In genomic region chr11:11901917-11902316, GRCh38 we compare ENCODE assay signal across 21 cellular contexts.
"Had no signal": no experiment of that assay in that cellular context is flagged by ENCODE, and none has a peak within 500 bp of the region (broad histone marks: within the 10 kb centered on the region; RNA-seq: fewer than 3 reads in every experiment).

No MANE protein-coding gene starts in this region.

- H3K4me1 ChIP-seq: esophagus muscularis mucosa, foreskin keratinocyte, gastroesophageal sphincter, heart left ventricle, left lung had no signal

- DNase-seq: dermis blood vessel endothelial cell; dorsolateral prefrontal cortex; effector CD4-positive, alpha-beta T cell; effector memory CD4-positive, alpha-beta T cell; foreskin keratinocyte; heart left ventricle; hypothalamus; immature natural killer cell; left cardiac atrium; left lung; left ventricle myocardium superior; lower lobe of right lung; mesenchymal stem cell; mucosa of descending colon; naive B cell had no signal

- H3K79me2 ChIP-seq: hepatocyte had no signal

- FAIRE-seq: endothelial cell of umbilical vein, keratinocyte had no signal

- H3K9me3 ChIP-seq: esophagus muscularis mucosa, gastroesophageal sphincter, heart left ventricle, left lung, lower lobe of right lung, mucosa of descending colon had no signal

- H2AFZ ChIP-seq: hepatocyte had no signal

- ATAC-seq: foreskin keratinocyte, gastroesophageal sphincter, heart left ventricle, left cardiac atrium, left lung, left ventricle myocardium superior, lower lobe of right lung, mucosa of descending colon had no signal

- H3K4me3 ChIP-seq: coronary artery, dorsolateral prefrontal cortex, esophagus muscularis mucosa, gastroesophageal sphincter, heart left ventricle, hepatocyte, left lung, lower lobe of right lung, mucosa of descending colon had no signal

- H3K27me3 ChIP-seq: dorsolateral prefrontal cortex, esophagus muscularis mucosa, foreskin keratinocyte, gastroesophageal sphincter, heart left ventricle, hepatocyte, left lung had no signal

- H3K4me2 ChIP-seq: hepatocyte had no signal

- H3K27ac ChIP-seq: coronary artery, esophagus muscularis mucosa, foreskin keratinocyte, gastroesophageal sphincter, heart left ventricle, hepatocyte, left lung, lower lobe of right lung had no signal
